21 cellular contexts compared by ENCODE assay signal in the genomic region with DNA sequence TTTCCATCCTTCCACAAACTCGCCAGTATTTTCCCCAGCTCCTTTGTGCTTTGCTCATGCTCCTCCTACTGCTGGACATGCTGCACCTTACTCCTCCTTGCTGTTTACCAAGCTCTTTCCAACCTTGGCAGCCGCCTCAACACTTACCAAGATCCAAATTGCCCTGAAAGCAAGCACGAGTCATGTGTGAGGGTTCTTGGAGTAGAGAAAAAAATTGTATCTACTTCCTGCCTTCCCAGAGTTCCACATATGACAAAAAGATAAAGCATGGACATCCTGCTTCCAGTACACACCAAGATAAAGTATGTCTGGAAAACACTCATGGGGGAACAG.
DNase-seq lines count a peak whose midpoint lies in the region; ATAC-seq and TF ChIP-seq lines count a peak whose summit lies in the region.
"Had no signal": no experiment of that assay in that cellular context is flagged by ENCODE, and none has a peak within 500 bp of the region (broad histone marks: within the 10 kb centered on the region; RNA-seq: fewer than 3 reads in every experiment).

No MANE protein-coding gene starts in this region.

- CTCF ChIA-PET in activated CD4-positive, alpha-beta memory T cell treated with anti-CD3 and anti-CD28 coated beads, Interleukin-2, amount 10 ng/mL, durations not matched to agents 7 days and 5 days (lab: Charles Lee) = no interaction called here

- no peaks in the 10 kb centered on the region for H3K36me3 Mint-ChIP-seq in activated CD4-positive, alpha-beta memory T cell treated with anti-CD3 and anti-CD28 coated beads, Interleukin-2, amount 10 ng/mL, durations not matched to agents 7 days and 5 days (ENCODE audit: low read depth)
- H3K36me3 Mint-ChIP-seq: CD4-positive, alpha-beta memory T cell had no signal

- no peak overlapping the region for H3K4me3 ChIP-seq in LNCaP clone FGC (ENCODE audit: low read depth, low read length)
- H3K4me3 ChIP-seq: A549, BLaER1, GM23338 had no signal

- DNase-seq in ELR (ENCODE audit: low read depth) = peak; percentile 25
- peak; percentile 11 for DNase-seq in LNCaP clone FGC (ENCODE audit: low read depth)
- DNase-seq in RPMI7951 (ENCODE audit: low read depth) = peak; percentile 37
- DNase-seq in mucosa of gallbladder (ENCODE audit: low spot score) = peak; percentile 27
- DNase-seq in activated CD4-positive, alpha-beta memory T cell treated with anti-CD3 and anti-CD28 coated beads, Interleukin-2, amount 10 ng/mL, durations not matched to agents 7 days and 5 days = no peak
- DNase-seq: CD4-positive, alpha-beta memory T cell; DMS153; HCEC 1CT; KBM-7; NCI-H1436; NCI-H1930; NCI-H2171 treated with DMSO at 0.1 percent for 48 hours; NCI-H748 treated with DMSO at 0.1 percent for 48 hours; OCI-M1; SIG-M5 had no signal

- no peak for TF ChIP-seq CTCF in LNCaP clone FGC (IDR thresholded peaks at IDR 0.05; ENCODE audit: control insufficient read depth, extremely low read depth, insufficient read depth)

- no peak overlapping the region for H3K27ac Mint-ChIP-seq in activated CD4-positive, alpha-beta memory T cell treated with anti-CD3 and anti-CD28 coated beads, Interleukin-2, amount 10 ng/mL, durations not matched to agents 7 days and 5 days
- H3K27ac Mint-ChIP-seq: CD4-positive, alpha-beta memory T cell; GM23338; T-helper 1 cell treated with Interleukin-12 subunit alpha and Interleukin-12 subunit beta and Interleukin-4 antibody, amounts not matched to agents 30 μg/mL and 1 μg/mL, for 36 hours had no signal

- H3K27me3 Mint-ChIP-seq in activated CD4-positive, alpha-beta memory T cell treated with anti-CD3 and anti-CD28 coated beads, Interleukin-2, amount 10 ng/mL, durations not matched to agents 7 days and 5 days = no peaks in the 10 kb centered on the region
- H3K27me3 Mint-ChIP-seq: CD4-positive, alpha-beta memory T cell had no signal

- H3K4me3 Mint-ChIP-seq in activated CD4-positive, alpha-beta memory T cell treated with anti-CD3 and anti-CD28 coated beads, Interleukin-2, amount 10 ng/mL, durations not matched to agents 7 days and 5 days = no peak overlapping the region
- H3K4me3 Mint-ChIP-seq: CD4-positive, alpha-beta memory T cell; GM23338; T-helper 1 cell treated with Interleukin-12 subunit alpha and Interleukin-12 subunit beta and Interleukin-4 antibody, amounts not matched to agents 30 μg/mL and 1 μg/mL, for 36 hours had no signal

- H3K9me3 Mint-ChIP-seq in activated CD4-positive, alpha-beta memory T cell treated with anti-CD3 and anti-CD28 coated beads, Interleukin-2, amount 10 ng/mL, durations not matched to agents 7 days and 5 days = no peaks in the 10 kb centered on the region
- H3K9me3 Mint-ChIP-seq: GM23338; T-helper 1 cell treated with Interleukin-12 subunit alpha and Interleukin-12 subunit beta and Interleukin-4 antibody, amounts not matched to agents 30 μg/mL and 1 μg/mL, for 36 hours had no signal

- H3K4me1 Mint-ChIP-seq in activated CD4-positive, alpha-beta memory T cell treated with anti-CD3 and anti-CD28 coated beads, Interleukin-2, amount 10 ng/mL, durations not matched to agents 7 days and 5 days = no peaks in the 10 kb centered on the region
- H3K4me1 Mint-ChIP-seq: CD4-positive, alpha-beta memory T cell had no signal

- POLR2A ChIA-PET in activated CD4-positive, alpha-beta memory T cell treated with anti-CD3 and anti-CD28 coated beads, Interleukin-2, amount 10 ng/mL, durations not matched to agents 7 days and 5 days (lab: Charles Lee) = no interaction called here

- no peak for ATAC-seq in GM18519 (IDR thresholded peaks at IDR 0.05; ENCODE audit: low FRiP score, unreplicated experiment)
- ATAC-seq in SK-N-SH treated with all-trans-retinoic acid at 6 μM for 48 hours = no peak
- ATAC-seq: A549, GM23338 had no signal

TF ChIP-seq in SK-N-SH treated with all-trans-retinoic acid at 6 μM for 48 hours, 23 proteins besides CTCF, POLR2A, EP300 and RAD21:
- TF ChIP-seq ISL1 (CRISPR knock-in tag; IDR thresholded peaks at IDR 0.05) (no peak), ESRRG (CRISPR knock-in tag; IDR thresholded peaks at IDR 0.05) (no peak), TOX (CRISPR knock-in tag; IDR thresholded peaks at IDR 0.05; ENCODE audit: borderline replicate concordance) (no peak), CSRNP3 (CRISPR knock-in tag; IDR thresholded peaks at IDR 0.05) (no peak), BACH2 (CRISPR knock-in tag; IDR thresholded peaks at IDR 0.05; ENCODE audit: borderline replicate concordance) (no peak), RARB (CRISPR knock-in tag; IDR thresholded peaks at IDR 0.05) (no peak), ZC3H10 (CRISPR knock-in tag; IDR thresholded peaks at IDR 0.05) (no peak), ZNF565 (CRISPR knock-in tag; conservative IDR thresholded peaks at IDR 0.05; ENCODE audit: low read depth) (no peak), ZNF8 (CRISPR knock-in tag; IDR thresholded peaks at IDR 0.05) (no peak), POU6F1 (CRISPR knock-in tag; IDR thresholded peaks at IDR 0.05; ENCODE audit: borderline replicate concordance, low read depth) (no peak), TCF4 (CRISPR knock-in tag; IDR thresholded peaks at IDR 0.05; ENCODE audit: borderline replicate concordance) (no peak), ZNF70 (CRISPR knock-in tag; IDR thresholded peaks at IDR 0.05) (no peak), ZFP30 (CRISPR knock-in tag; IDR thresholded peaks at IDR 0.05) (no peak)
